In the genomic region with DNA sequence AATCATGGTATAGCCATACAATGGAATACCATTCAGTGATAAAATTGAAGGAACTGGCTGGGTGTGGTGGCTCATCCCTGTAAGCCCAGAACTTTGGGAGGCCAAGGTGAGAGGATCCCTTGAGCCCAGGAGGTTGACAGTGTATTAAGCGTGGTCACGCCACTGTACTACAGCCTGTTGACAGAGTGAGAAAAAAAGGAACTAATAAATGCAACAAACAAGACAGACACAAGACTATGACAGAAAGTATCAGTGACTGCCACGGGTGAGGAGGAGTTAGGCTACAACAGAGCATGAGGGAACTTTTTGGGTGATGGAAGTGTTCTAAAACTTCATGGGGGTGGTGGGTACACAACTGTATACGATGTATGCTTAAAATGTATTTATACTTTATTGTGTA, we compare ENCODE assay signal across 8 cellular contexts. TPM values are rescaled to one million over a fixed set of nuclear protein-coding genes. Genes with fewer than 3 reads are reported as not detected.
DNase-seq lines count a peak whose midpoint lies in the region; ATAC-seq and TF ChIP-seq lines count a peak whose summit lies in the region.

No MANE protein-coding gene starts in this region.

- H3K9ac ChIP-seq in GM23248 (peak overlapping the region; percentile 100; the same call in 1 of the 2 replicates), muscle layer of colon (ENCODE audit: low read length) (peak overlapping the region; percentile 36)

- POLR2A ChIA-PET in activated CD8-positive, alpha-beta T cell treated with anti-CD3 and anti-CD28 coated beads for 36 hours (lab: Charles Lee), result no interaction called here

- no peaks in the 10 kb centered on the region for H3K9me2 ChIP-seq in GM23248 (ENCODE audit: insufficient read depth)

- H3K9me3 Mint-ChIP-seq in activated CD8-positive, alpha-beta T cell treated with anti-CD3 and anti-CD28 coated beads for 36 hours, result no peaks in the 10 kb centered on the region

- no peaks in the 10 kb centered on the region for H3K27me3 Mint-ChIP-seq in activated CD8-positive, alpha-beta T cell treated with anti-CD3 and anti-CD28 coated beads for 36 hours

- no peak for ATAC-seq in activated CD8-positive, alpha-beta T cell treated with anti-CD3 and anti-CD28 coated beads for 36 hours

- no peaks in the 10 kb centered on the region for H3F3A ChIP-seq in GM23248 (ENCODE audit: insufficient read depth)

- H3K4me3 Mint-ChIP-seq in activated CD8-positive, alpha-beta T cell treated with anti-CD3 and anti-CD28 coated beads for 36 hours, result peak overlapping the region; percentile 94

- no peak for TF ChIP-seq CTCF in activated CD8-positive, alpha-beta T cell treated with anti-CD3 and anti-CD28 coated beads for 36 hours (IDR thresholded peaks at IDR 0.05)
- no peak for TF ChIP-seq CTCF in thyroid gland (IDR thresholded peaks at IDR 0.05)

- H3K4me2 ChIP-seq in GM23248 (ENCODE audit: unreplicated experiment), result peak overlapping the region; percentile 90

- H3K4me1 ChIP-seq in GM23248 (ENCODE audit: insufficient read depth), result peaks cover 18% of the 10 kb centered on the region
- H3K4me1 ChIP-seq in muscle layer of colon (ENCODE audit: insufficient read depth, low read length), result peaks cover 26% of the 10 kb centered on the region
- peaks cover 6 to 8% of the 10 kb centered on the region in 2 donors for H3K4me1 ChIP-seq in thyroid gland

- H3K27me3 ChIP-seq in GM23248 (replicated peaks; ENCODE audit: insufficient read depth), result no peaks in the 10 kb centered on the region
- H3K27me3 ChIP-seq in muscle layer of colon (ENCODE audit: control insufficient read depth in 1 of 2, insufficient read depth in 2 of 2, low read length in 2 of 2), result no peaks in the 10 kb centered on the region
- H3K27me3 ChIP-seq in thyroid gland, result no peaks in the 10 kb centered on the region

- WGBS in GM23248 (ENCODE audit: low coverage in 1 of 2, low lambda C conversion rate in 2 of 2, missing lambda C conversion rate in 2 of 2), 2 experiments, result 74 to 76% methylated on average over 4 of the region's 4 CpGs
- 85 to 94% methylated on average over 4 of the region's 4 CpGs for WGBS in thyroid gland, 2 donors

- TF ChIP-seq POLR2A in thyroid gland (IDR thresholded peaks at IDR 0.05), result no peak

- no peak overlapping the region for H3K27ac ChIP-seq in GM23248
- no peak overlapping the region for H3K27ac ChIP-seq in muscle layer of colon (ENCODE audit: low read depth, low read length)
- no peak overlapping the region for H3K27ac ChIP-seq in thyroid gland

- H4K20me1 ChIP-seq in GM23248 (ENCODE audit: insufficient read depth), result peaks cover 12% of the 10 kb centered on the region

- intact Hi-C loops in activated CD8-positive, alpha-beta T cell treated with anti-CD3 and anti-CD28 coated beads for 36 hours (cut with micrococcal nuclease), result loop anchor here (10.0 kb wide), 1 partner anchor 210 kb away; no protein-coding TSS in a partner anchor
- intact Hi-C loops in thyroid gland (cut with DNase I), result loop anchor here (10.0 kb wide), 1 partner anchor 160 kb away; a partner anchor contains a TSS

- H3K36me3 Mint-ChIP-seq in activated CD8-positive, alpha-beta T cell treated with anti-CD3 and anti-CD28 coated beads for 36 hours (ENCODE audit: low read depth), result peaks cover 17% of the 10 kb centered on the region

- H2AFZ ChIP-seq in GM23248, result no peak overlapping the region

- H3K4me1 Mint-ChIP-seq in activated CD8-positive, alpha-beta T cell treated with anti-CD3 and anti-CD28 coated beads for 36 hours (ENCODE audit: low read depth), result peaks cover 38% of the 10 kb centered on the region

- H3K36me3 ChIP-seq in GM23248 (ENCODE audit: low read depth) (no peaks in the 10 kb centered on the region), muscle layer of colon (ENCODE audit: insufficient read depth, low read length) (no peaks in the 10 kb centered on the region), thyroid gland (no peaks in the 10 kb centered on the region)

- H3K79me2 ChIP-seq in GM23248 (ENCODE audit: insufficient read depth), result peaks cover 72% of the 10 kb centered on the region

- DNase-seq in CD1c-positive myeloid dendritic cell (ENCODE audit: extremely low spot score) (peak; percentile 73), GM23248 (no peak), EL (no peak), NCI-H1930 (lab: John Stamatoyannopoulos, UW) (no peak), T1000 (lab: John Stamatoyannopoulos, UW) (no peak), thyroid gland (no peak)
- no peak for DNase-seq in activated CD8-positive, alpha-beta T cell treated with anti-CD3 and anti-CD28 coated beads for 36 hours

- in situ Hi-C loops in GM23248 (cut with MboI), result no loop called here

- H3K9me3 ChIP-seq in GM23248 (ENCODE audit: low read depth) (no peaks in the 10 kb centered on the region), muscle layer of colon (ENCODE audit: low read length) (no peaks in the 10 kb centered on the region), thyroid gland (no peaks in the 10 kb centered on the region)

- CTCF ChIA-PET in activated CD8-positive, alpha-beta T cell treated with anti-CD3 and anti-CD28 coated beads for 36 hours (lab: Charles Lee), result interaction anchor here (1.0 to 1.1 kb wide), 2 partner anchors 205 to 213 kb away, joined by 3 to 4 read pairs; no protein-coding TSS in a partner anchor

- H3K27ac Mint-ChIP-seq in activated CD8-positive, alpha-beta T cell treated with anti-CD3 and anti-CD28 coated beads for 36 hours, result no peak overlapping the region

- peak overlapping the region; percentile 85 for H3K4me3 ChIP-seq in GM23248
- no peak overlapping the region for H3K4me3 ChIP-seq in muscle layer of colon (ENCODE audit: low read depth in 1 of 2, low read length in 2 of 2)
- no peak overlapping the region for H3K4me3 ChIP-seq in thyroid gland (replicated peaks in 1 of 3)

RNA-seq across cellular contexts. Expression of a gene that starts 2.2 kb away (rescaled TPM):
- total RNA-seq in GM23248 (2014; rRNA removed; shearing (Covaris generic)), result 21.6 and 25.8 TPM in 2 replicates
- polyA plus RNA-seq in GM23248 (2016; fragmentation: Nextera tagmentation; extraction: Ambion mirVana), result 8.8 and 10.3 TPM in 2 replicates
- 10 to 100 TPM; 15.9 to 16.0 TPM for total RNA-seq in activated CD8-positive, alpha-beta T cell treated with anti-CD3 and anti-CD28 coated beads for 36 hours
- total RNA-seq in thyroid gland, result 10 to 100 TPM; 55.3 to 91.7 (median 65.3) TPM
